ENCODE assay signal across 23 cellular contexts in the genomic region with DNA sequence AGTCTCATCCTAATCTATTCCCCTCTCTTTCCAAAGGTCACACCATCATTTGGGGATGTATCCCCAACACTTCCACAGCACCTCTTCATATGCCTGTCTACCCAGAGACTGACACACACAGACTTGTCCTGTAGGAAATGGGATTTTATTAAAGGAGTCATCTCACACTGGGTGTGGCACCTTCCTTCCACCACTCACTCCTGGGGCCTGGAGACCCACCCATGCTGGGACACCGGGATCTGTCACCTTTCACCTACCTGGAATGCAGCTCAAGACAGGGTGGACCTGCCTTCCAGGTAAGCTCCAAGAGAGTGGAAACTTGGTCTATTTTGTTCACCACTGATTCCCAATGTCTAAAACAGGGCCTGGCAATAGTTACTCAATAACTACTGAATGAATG.
DNase-seq lines count a peak whose midpoint lies in the region; ATAC-seq and TF ChIP-seq lines count a peak whose summit lies in the region.
"Had no signal": no experiment of that assay in that cellular context is flagged by ENCODE, and none has a peak within 500 bp of the region (broad histone marks: within the 10 kb centered on the region; RNA-seq: fewer than 3 reads in every experiment).

No MANE protein-coding gene starts in this region.

- no peaks in the 10 kb centered on the region for H3K9me2 ChIP-seq in Karpas-422 (replicated peaks; ENCODE audit: insufficient read depth, low read length)

- WGBS in mesendoderm (ENCODE audit: extremely low coverage, insufficient coverage, low lambda C conversion rate) = no CpG with 5 or more reads among the region's 1 CpG

- H3K79me1 ChIP-seq in mesendoderm (ENCODE audit: low read length) = no peaks in the 10 kb centered on the region

- no peak overlapping the region for H3K56ac ChIP-seq in mesendoderm (ENCODE audit: low read length)

- H2BK15ac ChIP-seq in mesendoderm (replicated peaks; ENCODE audit: low read depth) = no peak overlapping the region

- H3K27ac ChIP-seq in Karpas-422 (ENCODE audit: low read length) (no peak overlapping the region), colonic mucosa (no peak overlapping the region), mesendoderm (ENCODE audit: low read depth, low read length) (no peak overlapping the region), upper lobe of right lung (no peak overlapping the region)
- H3K27ac ChIP-seq: Peyer's patch, SK-N-MC had no signal

- H3K23ac ChIP-seq in mesendoderm (ENCODE audit: low read length) = no peak overlapping the region

- peak overlapping the region; percentile 38 for H2AK5ac ChIP-seq in mesendoderm (ENCODE audit: low read length)

- no peak overlapping the region for H3K4me2 ChIP-seq in Karpas-422 (ENCODE audit: low read depth, low read length, poor library complexity, severe bottlenecking)
- H3K4me2 ChIP-seq in mesendoderm (ENCODE audit: low read length) = no peak overlapping the region

- TF ChIP-seq CTCF in colonic mucosa (IDR thresholded peaks at IDR 0.05) (no peak), upper lobe of right lung (IDR thresholded peaks at IDR 0.05) (no peak)

- H3K4ac ChIP-seq in mesendoderm (ENCODE audit: low read depth, low read length) = no peak overlapping the region

- peak; percentile 11 for DNase-seq in Karpas-422
- DNase-seq in colonic mucosa = peak; percentile 27
- no peak for DNase-seq in mesendoderm
- no peak for DNase-seq in upper lobe of right lung
- no peak for DNase-seq in activated CD4-positive, alpha-beta T cell treated with anti-CD3 and anti-CD28 coated beads for 48 hours
- no peak for DNase-seq in hypothalamus (lab: John Stamatoyannopoulos, UW)
- DNase-seq: Calu3, DND-41, GOT3, KBM-7, MM.1S, NCI-H1417 treated with DMSO at 0.1 percent for 48 hours, NCI-H1694 treated with DMSO at 0.1 percent for 48 hours, NCI-H2081, NCI-H2171, NCI-H226, NCI-H510A, NCI-H69, Peyer's patch, SIG-M5 had no signal

- H3K79me2 ChIP-seq in Karpas-422 (ENCODE audit: low read length) (no peaks in the 10 kb centered on the region), mesendoderm (ENCODE audit: control insufficient read depth, insufficient read depth, low read length) (no peaks in the 10 kb centered on the region)

- no peak overlapping the region for H4K8ac ChIP-seq in mesendoderm (ENCODE audit: low read depth, low read length)

- ATAC-seq in upper lobe of right lung (peak; percentile 42), HG02588 (IDR thresholded peaks at IDR 0.05; ENCODE audit: unreplicated experiment) (no peak)

- peaks cover 3% of the 10 kb centered on the region; the same call in 1 of the 2 replicates for H4K20me1 ChIP-seq in Karpas-422 (ENCODE audit: insufficient read depth, low read depth, low read length)

- H3K9me3 ChIP-seq in Karpas-422 (ENCODE audit: low read length) = no peaks in the 10 kb centered on the region
- no peaks in the 10 kb centered on the region for H3K9me3 ChIP-seq in colonic mucosa
- no peaks in the 10 kb centered on the region for H3K9me3 ChIP-seq in upper lobe of right lung
- H3K9me3 ChIP-seq: HAP-1, Peyer's patch had no signal

- H2AFZ ChIP-seq in Karpas-422 (ENCODE audit: low read length) = no peak overlapping the region

- H3K4me1 ChIP-seq in Karpas-422 (ENCODE audit: low read length) = peaks cover 12% of the 10 kb centered on the region
- no peaks in the 10 kb centered on the region for H3K4me1 ChIP-seq in colonic mucosa
- H3K4me1 ChIP-seq in mesendoderm (ENCODE audit: control insufficient read depth, low read depth, low read length) = peaks cover 2% of the 10 kb centered on the region
- no peaks in the 10 kb centered on the region for H3K4me1 ChIP-seq in upper lobe of right lung
- H3K4me1 ChIP-seq: HAP-1, Peyer's patch had no signal

- H3K27me3 ChIP-seq in Karpas-422 (ENCODE audit: low read length) (no peaks in the 10 kb centered on the region), colonic mucosa (no peaks in the 10 kb centered on the region), mesendoderm (ENCODE audit: insufficient read depth, low read length, poor library complexity) (no peaks in the 10 kb centered on the region), upper lobe of right lung (peaks cover 10% of the 10 kb centered on the region)
- H3K27me3 ChIP-seq: Peyer's patch had no signal

- no peak overlapping the region for H3K4me3 ChIP-seq in Karpas-422 (ENCODE audit: low read length)
- no peak overlapping the region for H3K4me3 ChIP-seq in colonic mucosa
- no peak overlapping the region for H3K4me3 ChIP-seq in mesendoderm (ENCODE audit: low read length)
- H3K4me3 ChIP-seq in upper lobe of right lung = no peak overlapping the region
- H3K4me3 ChIP-seq: HAP-1, Peyer's patch, SK-N-MC had no signal

- no peak overlapping the region for H2BK5ac ChIP-seq in mesendoderm (ENCODE audit: low read length)

- H3K36me3 ChIP-seq in Karpas-422 (ENCODE audit: insufficient read depth, low read length) (no peaks in the 10 kb centered on the region), colonic mucosa (no peaks in the 10 kb centered on the region), mesendoderm (ENCODE audit: control insufficient read depth, insufficient read depth, low read length) (no peaks in the 10 kb centered on the region), upper lobe of right lung (no peaks in the 10 kb centered on the region)
- H3K36me3 ChIP-seq: HAP-1, Peyer's patch had no signal

- intact Hi-C loops in colonic mucosa (cut with DNase I) = no loop called here
- intact Hi-C loops in upper lobe of right lung (cut with DNase I) = no loop called here

- H3K18ac ChIP-seq in mesendoderm (ENCODE audit: low read length) = no peak overlapping the region

- H4K5ac ChIP-seq in mesendoderm (ENCODE audit: low read length) = no peak overlapping the region

- no peak overlapping the region for H2BK120ac ChIP-seq in mesendoderm (ENCODE audit: low read depth, low read length)

- no peak overlapping the region for H3K9ac ChIP-seq in Karpas-422 (ENCODE audit: low read length)
- no peak overlapping the region for H3K9ac ChIP-seq in colonic mucosa (ENCODE audit: low read depth in 2 of 2, low read length in 2 of 2)
- no peak overlapping the region for H3K9ac ChIP-seq in mesendoderm (ENCODE audit: low read length)

Comparison
In these comparisons a context has a peak if more than half of its experiments do, and no peak if none do; other contexts are left out.
1. DNase-seq: peak in Karpas-422 (single experiment) and colonic mucosa (single experiment); none in mesendoderm (single experiment), upper lobe of right lung (single experiment), activated CD4-positive, alpha-beta T cell treated with anti-CD3 and anti-CD28 coated beads for 48 hours (single experiment) and hypothalamus (0 of 51).